Comparison of ENCODE assay signal across 28 cellular contexts in genomic region chr22:25165785-25166184, GRCh38. TPM values are rescaled to one million over a fixed set of nuclear protein-coding genes. Genes with fewer than 3 reads are reported as not detected.
"Had no signal": no experiment of that assay in that cellular context is flagged by ENCODE, and none has a peak within 500 bp of the region (broad histone marks: within the 10 kb centered on the region; RNA-seq: fewer than 3 reads in every experiment).

No MANE protein-coding gene starts in this region.

- H3K4me3 Mint-ChIP-seq: activated CD4-positive, alpha-beta T cell treated with anti-CD3 and anti-CD28 coated beads, Interleukin-2, amount 10 ng/mL, durations not matched to agents 7 days and 5 days; activated CD8-positive, alpha-beta memory T cell treated with anti-CD3 and anti-CD28 coated beads, Interleukin-2, amount 10 ng/mL, durations not matched to agents 7 days and 5 days; activated CD8-positive, alpha-beta T cell treated with anti-CD3 and anti-CD28 coated beads for 36 hours; activated naive CD4-positive, alpha-beta T cell treated with anti-CD3 and anti-CD28 coated beads, Interleukin-2, amount 50 U/mL, for 24 hours; brain; effector memory CD8-positive, alpha-beta T cell; nephron progenitor cell had no signal

- H3K4me3 ChIP-seq: dorsolateral prefrontal cortex, spleen, tibial artery had no signal

- H3K4me1 Mint-ChIP-seq: activated CD4-positive, alpha-beta T cell treated with anti-CD3 and anti-CD28 coated beads, Interleukin-2, amount 10 ng/mL, durations not matched to agents 7 days and 5 days; activated naive CD4-positive, alpha-beta T cell treated with anti-CD3 and anti-CD28 coated beads, Interleukin-2, amount 50 U/mL, for 24 hours had no signal

- DNase-seq: activated CD4-positive, alpha-beta T cell treated with anti-CD3 and anti-CD28 coated beads, Interleukin-2, amount 10 ng/mL, durations not matched to agents 7 days and 5 days; activated CD8-positive, alpha-beta memory T cell treated with anti-CD3 and anti-CD28 coated beads, Interleukin-2, amount 10 ng/mL, durations not matched to agents 7 days and 5 days; activated CD8-positive, alpha-beta T cell treated with anti-CD3 and anti-CD28 coated beads for 36 hours; activated gamma-delta T cell; activated T-cell treated with anti-CD3 and anti-CD28 coated beads for 4 hours; aorta; caudate nucleus; dorsolateral prefrontal cortex; effector memory CD8-positive, alpha-beta T cell; midbrain; nephron progenitor cell; nucleus accumbens; spleen; stimulated activated CD4-positive, alpha-beta T cell treated with anti-CD3 and anti-CD28 coated beads, Interleukin-4, amount 100 ng/mL, for 1 hour; stimulated activated naive CD4-positive, alpha-beta T cell treated with Interleukin-2 at 50 U/mL for 16 hours; SW 1271; tibial artery had no signal

- H3K27me3 ChIP-seq: dorsolateral prefrontal cortex, spleen, tibial artery had no signal

- H3K27ac Mint-ChIP-seq: activated CD4-positive, alpha-beta T cell treated with anti-CD3 and anti-CD28 coated beads, Interleukin-2, amount 10 ng/mL, durations not matched to agents 7 days and 5 days; activated CD8-positive, alpha-beta memory T cell treated with anti-CD3 and anti-CD28 coated beads, Interleukin-2, amount 10 ng/mL, durations not matched to agents 7 days and 5 days; activated CD8-positive, alpha-beta T cell treated with anti-CD3 and anti-CD28 coated beads for 36 hours; activated naive CD4-positive, alpha-beta T cell treated with anti-CD3 and anti-CD28 coated beads, Interleukin-2, amount 50 U/mL, for 24 hours; effector memory CD8-positive, alpha-beta T cell; nephron progenitor cell had no signal

- H3K9me3 ChIP-seq: spleen, tibial artery had no signal

- H3K9me3 Mint-ChIP-seq: activated CD4-positive, alpha-beta T cell treated with anti-CD3 and anti-CD28 coated beads, Interleukin-2, amount 10 ng/mL, durations not matched to agents 7 days and 5 days; activated CD8-positive, alpha-beta T cell treated with anti-CD3 and anti-CD28 coated beads for 36 hours; activated naive CD4-positive, alpha-beta T cell treated with anti-CD3 and anti-CD28 coated beads, Interleukin-2, amount 50 U/mL, for 24 hours; brain; effector memory CD8-positive, alpha-beta T cell; nephron progenitor cell had no signal

- H3K27ac ChIP-seq: spleen, VCaP had no signal

- H3K27me3 Mint-ChIP-seq: activated CD4-positive, alpha-beta T cell treated with anti-CD3 and anti-CD28 coated beads, Interleukin-2, amount 10 ng/mL, durations not matched to agents 7 days and 5 days; activated CD8-positive, alpha-beta memory T cell treated with anti-CD3 and anti-CD28 coated beads, Interleukin-2, amount 10 ng/mL, durations not matched to agents 7 days and 5 days; activated CD8-positive, alpha-beta T cell treated with anti-CD3 and anti-CD28 coated beads for 36 hours; activated naive CD4-positive, alpha-beta T cell treated with anti-CD3 and anti-CD28 coated beads, Interleukin-2, amount 50 U/mL, for 24 hours; brain had no signal

- H3K36me3 Mint-ChIP-seq: activated CD8-positive, alpha-beta memory T cell treated with anti-CD3 and anti-CD28 coated beads, Interleukin-2, amount 10 ng/mL, durations not matched to agents 7 days and 5 days; activated naive CD4-positive, alpha-beta T cell treated with anti-CD3 and anti-CD28 coated beads, Interleukin-2, amount 50 U/mL, for 24 hours; brain had no signal

- ATAC-seq: activated CD4-positive, CD25-positive, alpha-beta regulatory T cell treated with anti-CD3 and anti-CD28 coated beads, Interleukin-2, amount 50 U/mL, for 24 hours; activated CD8-positive, alpha-beta memory T cell treated with anti-CD3 and anti-CD28 coated beads, Interleukin-2, amount 10 ng/mL, durations not matched to agents 7 days and 5 days; activated CD8-positive, alpha-beta T cell treated with anti-CD3 and anti-CD28 coated beads for 36 hours; effector memory CD8-positive, alpha-beta T cell; left lobe of liver had no signal

- H3K4me1 ChIP-seq: spleen had no signal

RNA-seq across cellular contexts. Expression of gene CRYBB3, which starts 33.9 kb away (rescaled TPM):
- total RNA-seq: activated CD8-positive, alpha-beta T cell treated with anti-CD3 and anti-CD28 coated beads for 36 hours; fibroblast of villous mesenchyme; kidney epithelial cell; renal cortical epithelial cell; spleen; subcutaneous adipose tissue; ureter had no signal

RNA-seq across cellular contexts. Expression of gene CRYBB2, which starts 53.7 kb away (rescaled TPM):
- total RNA-seq: activated CD8-positive, alpha-beta memory T cell treated with anti-CD3 and anti-CD28 coated beads, Interleukin-2, amount 10 ng/mL, durations not matched to agents 7 days and 5 days; activated CD8-positive, alpha-beta T cell treated with anti-CD3 and anti-CD28 coated beads for 36 hours; fibroblast of villous mesenchyme; kidney epithelial cell; left lobe of liver; subcutaneous adipose tissue; T-helper 2 cell treated with Interferon-gamma antibody and Interleukin-4, amounts not matched to agents 100 ng/mL and 5 ng/mL, for 36 hours had no signal
